16 cellular contexts compared by ENCODE assay signal in the genomic region with DNA sequence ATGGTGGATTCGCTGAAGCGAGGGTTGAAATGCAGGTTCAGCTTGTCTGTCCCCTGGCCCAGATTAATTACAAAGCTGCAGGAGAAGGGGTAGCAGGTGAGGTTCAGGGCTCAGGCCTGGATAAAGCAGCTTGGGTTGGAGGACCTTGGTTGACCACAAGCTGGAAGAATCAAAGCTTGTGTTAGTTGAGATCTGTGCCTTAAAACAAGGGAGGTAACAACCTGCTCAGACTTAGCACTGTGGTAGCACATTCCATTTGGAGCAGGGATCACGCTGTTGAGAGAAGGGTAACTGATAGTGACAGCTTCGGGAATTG. TPM values are rescaled to one million over a fixed set of nuclear protein-coding genes. Genes with fewer than 3 reads are reported as not detected.
DNase-seq lines count a peak whose midpoint lies in the region; ATAC-seq, FAIRE-seq and TF ChIP-seq lines count a peak whose summit lies in the region.
"Had no signal": no experiment of that assay in that cellular context is flagged by ENCODE, and none has a peak within 500 bp of the region (broad histone marks: within the 10 kb centered on the region; RNA-seq: fewer than 3 reads in every experiment).

No MANE protein-coding gene starts in this region.

- peaks cover 10 to 25% of the 10 kb centered on the region in 2 experiments for H3K36me3 ChIP-seq in HepG2 (replicated peaks in 1 of 2; ENCODE audit: control insufficient read depth in 1 of 2, insufficient read depth in 2 of 2, low read length in 2 of 2)
- H3K36me3 ChIP-seq in tibial artery, result peaks cover 17 to 36% (median 34%) of the 10 kb centered on the region in 3 donors
- H3K36me3 ChIP-seq: cardiac muscle cell had no signal

- TF ChIP-seq POLR2A in HepG2 (IDR thresholded peaks at IDR 0.05; ENCODE audit: insufficient read depth in 1 of 2, low read depth in 2 of 2, low read length in 2 of 2), result no peak; a peak in 1 of 4 replicates

- H3K4me1 ChIP-seq in HepG2 (ENCODE audit: insufficient read depth, low read length), result peaks cover 71% of the 10 kb centered on the region
- H3K4me1 ChIP-seq in tibial artery, result peaks cover 0 to 58% (median 43%) of the 10 kb centered on the region in 4 donors

- intact Hi-C loops in HepG2 (cut with micrococcal nuclease; ENCODE audit: unreplicated experiment), result no loop called here
- intact Hi-C loops in tibial artery (cut with DNase I; ENCODE audit: low total_unique reads), result no loop called here

- H3K27me3 ChIP-seq in HepG2 (ENCODE audit: control insufficient read depth in 1 of 2, insufficient read depth in 2 of 2, low read length in 2 of 2), result no peaks in the 10 kb centered on the region
- no peaks in the 10 kb centered on the region for H3K27me3 ChIP-seq in tibial artery
- H3K27me3 ChIP-seq: cardiac muscle cell, testis had no signal

- H3K9me3 ChIP-seq in HepG2 (ENCODE audit: low read length) (no peaks in the 10 kb centered on the region), tibial artery (no peaks in the 10 kb centered on the region)
- H3K9me3 ChIP-seq: testis had no signal

- H3K27me3 Mint-ChIP-seq in activated T-helper 17 cell treated with anti-CD3 and anti-CD28 coated beads, Interleukin-2, amount 50 U/mL, for 72 hours, result peaks cover 3% of the 10 kb centered on the region

- no peak for FAIRE-seq in HepG2 (lab: Jason Lieb, UNC)
- FAIRE-seq: G401.6, GM12878, kidney had no signal

- H3K4me3 ChIP-seq in HepG2 (replicated peaks in 1 of 3; ENCODE audit: insufficient read depth in 1 of 3, low read depth in 2 of 3, low read length in 3 of 3) (peak overlapping the region in 1 of 3 experiments; percentile 39; a peak in 1 of 6 replicates), tibial artery (no peak overlapping the region)
- H3K4me3 ChIP-seq: cardiac muscle cell, GM12878, testis had no signal

- WGBS in HepG2 (ENCODE audit: low lambda C conversion rate), result 45% methylated on average over 3 of the region's 4 CpGs

- no peak overlapping the region for H2AFZ ChIP-seq in HepG2 (ENCODE audit: low read length)

- no peaks in the 10 kb centered on the region for H3K9me3 Mint-ChIP-seq in activated T-helper 17 cell treated with anti-CD3 and anti-CD28 coated beads, Interleukin-2, amount 50 U/mL, for 72 hours
- H3K9me3 Mint-ChIP-seq: activated T-cell treated with anti-CD3 and anti-CD28 coated beads, Interleukin-2, amount 50 U/mL, for 4 hours had no signal

- in situ Hi-C loops in HepG2 (cut with HindIII; ENCODE audit: extremely low pct_ligation_motif_present, low pct_unique_long_range_greater_than_20kb), result loop anchor here (5.0 kb wide), 1 partner anchor 33 kb away; no protein-coding TSS in a partner anchor

- H3K4me3 Mint-ChIP-seq in activated T-helper 17 cell treated with anti-CD3 and anti-CD28 coated beads, Interleukin-2, amount 50 U/mL, for 72 hours, result no peak overlapping the region
- H3K4me3 Mint-ChIP-seq: activated naive CD8-positive, alpha-beta T cell; activated T-cell treated with anti-CD3 and anti-CD28 coated beads, Interleukin-2, amount 50 U/mL, for 4 hours had no signal

- POLR2A ChIA-PET in HepG2 (lab: Yijun Ruan, JAX), result interaction anchor here (0.8 to 17.5 kb wide), 12 partner anchors 9 to 69 kb away, joined by 3 to 976 read pairs (median 16); a partner anchor contains a TSS

- BruUV-seq in HepG2 (replicated peaks; lab: Mats Ljungman, UMichigan), result no TSS peak

- no peak for TF ChIP-seq RAD21 in HepG2 (CRISPR knock-in tag; IDR thresholded peaks at IDR 0.05)

- H4K20me1 ChIP-seq in HepG2 (ENCODE audit: insufficient read depth, low read length), result peaks cover 23% of the 10 kb centered on the region

- DNase-seq in HepG2 (ENCODE audit: low spot score), result no peak
- DNase-seq in effector CD8-positive, alpha-beta T cell (lab: John Stamatoyannopoulos, UW), result no peak
- no peak for DNase-seq in tibial artery
- no peak for DNase-seq in activated T-cell treated with anti-CD3 and anti-CD28 coated beads, Interleukin-2, amount 50 U/mL, for 1 hour
- DNase-seq: activated T-cell treated with anti-CD3 and anti-CD28 coated beads, Interleukin-2, amount 50 U/mL, for 4 hours; AML-193; hippocampal formation; kidney; NCI-H748 treated with DMSO at 0.1 percent for 48 hours; testis had no signal

- H3K9ac ChIP-seq in HepG2 (ENCODE audit: insufficient read depth, low read depth, low read length), result no peak overlapping the region

- peak overlapping the region; percentile 50 for H3K27ac Mint-ChIP-seq in activated T-helper 17 cell treated with anti-CD3 and anti-CD28 coated beads, Interleukin-2, amount 50 U/mL, for 72 hours
- H3K27ac Mint-ChIP-seq: activated naive CD8-positive, alpha-beta T cell had no signal

- ATAC-seq in activated T-helper 17 cell treated with anti-CD3 and anti-CD28 coated beads, Interleukin-2, amount 50 U/mL, for 72 hours (replicated peaks), result no peak
- ATAC-seq in HepG2, result peak; percentile 1
- ATAC-seq: activated T-cell treated with anti-CD3 and anti-CD28 coated beads, Interleukin-2, amount 50 U/mL, for 4 hours had no signal

- peak overlapping the region; percentile 73 for H3K4me2 ChIP-seq in HepG2 (ENCODE audit: low read depth, low read length)

- H3K27ac ChIP-seq in HepG2 (ENCODE audit: extremely low read length, insufficient read depth, low read length), result peak overlapping the region; percentile 67
- peak overlapping the region; percentile 95 for H3K27ac ChIP-seq in temporal lobe (ENCODE audit: low read depth, low read length)
- H3K27ac ChIP-seq in tibial artery, result no peak overlapping the region
- H3K27ac ChIP-seq: cardiac muscle cell, testis had no signal

- peaks cover 9% of the 10 kb centered on the region for H3K79me2 ChIP-seq in HepG2 (ENCODE audit: insufficient read depth, low read length)

- TF ChIP-seq CTCF in HepG2 (CRISPR knock-in tag; IDR thresholded peaks at IDR 0.05) (no peak), tibial artery (IDR thresholded peaks at IDR 0.05) (no peak)

- H3K36me3 Mint-ChIP-seq in activated T-helper 17 cell treated with anti-CD3 and anti-CD28 coated beads, Interleukin-2, amount 50 U/mL, for 72 hours (ENCODE audit: low read depth), result no peaks in the 10 kb centered on the region
- H3K36me3 Mint-ChIP-seq: activated naive CD8-positive, alpha-beta T cell had no signal

- TF ChIP-seq EP300 in HepG2 (IDR thresholded peaks at IDR 0.05; ENCODE audit: low read depth in 2 of 2, low read length in 2 of 2) (no peak), HepG2 (CRISPR knock-in tag; IDR thresholded peaks at IDR 0.05; ENCODE audit: borderline replicate concordance) (no peak)

- H3K4me1 Mint-ChIP-seq in activated T-helper 17 cell treated with anti-CD3 and anti-CD28 coated beads, Interleukin-2, amount 50 U/mL, for 72 hours, result no peaks in the 10 kb centered on the region

- CTCF ChIA-PET in HepG2 (lab: Yijun Ruan, JAX; ENCODE audit: low intra/inter-chr PET ratio, low total read pairs), result interaction anchor here (1.0 to 1.8 kb wide), 2 partner anchors 22 to 32 kb away, joined by 3 to 4 read pairs; no protein-coding TSS in a partner anchor

RNA-seq across cellular contexts. Expression of a gene that starts 9.3 kb away (rescaled TPM):
- not detected for total RNA-seq in activated T-helper 17 cell treated with anti-CD3 and anti-CD28 coated beads, Interleukin-2, amount 50 U/mL, for 72 hours
- total RNA-seq in HepG2 (2016; rRNA removed; fragmentation: Illumina TruSeq; extraction: Trizol) (43.4 and 56.0 TPM in 2 replicates), temporal lobe (not detected)
- 30.8 and 33.0 TPM in 2 replicates for total RNA-seq in HepG2 (2016; cell fraction: cytosol; rRNA removed; fragmentation: Illumina TruSeq; extraction: Trizol; ENCODE audit: low read depth)
- total RNA-seq in HepG2 (2016; cell fraction: insoluble cytoplasmic fraction; rRNA removed; fragmentation: Illumina TruSeq; extraction: Trizol), result 39.7 and 64.4 TPM in 2 replicates
- 19.3 and 21.2 TPM in 2 replicates for total RNA-seq in HepG2 (2016; cell fraction: membrane; rRNA removed; fragmentation: Illumina TruSeq; extraction: Trizol)
- total RNA-seq in HepG2 (2016; cell fraction: nucleus; rRNA removed; fragmentation: Illumina TruSeq; extraction: Trizol), result 9.7 and 10.9 TPM in 2 replicates
- polyA plus RNA-seq in HepG2 (2011; rRNA removed), result 32.5 and 56.1 TPM in 2 replicates
- 32.1 and 47.7 TPM in 2 replicates for polyA plus RNA-seq in HepG2 (2011; cell fraction: cytosol; rRNA removed)
- polyA plus RNA-seq in HepG2 (2011; cell fraction: nucleus; rRNA removed), result 5.1 and 7.9 TPM in 2 replicates
- polyA plus RNA-seq in HepG2 (2012), result 54.6 and 60.7 TPM in 2 replicates
- 30.1 and 38.1 TPM in 2 replicates for polyA plus RNA-seq in HepG2 (2016; cell fraction: cytosol; fragmentation: Illumina TruSeq; extraction: Trizol; ENCODE audit: low read depth)
- 59.5 and 62.8 TPM in 2 replicates for polyA plus RNA-seq in HepG2 (2016; cell fraction: insoluble cytoplasmic fraction; fragmentation: Illumina TruSeq; extraction: Trizol; ENCODE audit: low read depth)
- 14.5 and 18.2 TPM in 2 replicates for polyA plus RNA-seq in HepG2 (2016; cell fraction: membrane; fragmentation: Illumina TruSeq; extraction: Trizol; ENCODE audit: low read depth)
- polyA plus RNA-seq in HepG2 (2016; cell fraction: nucleus; fragmentation: Illumina TruSeq; extraction: Trizol; ENCODE audit: insufficient read depth, low read depth), result 20.3 and 23.8 TPM in 2 replicates
- polyA minus RNA-seq in HepG2 (2011; rRNA and poly(A)+ RNA removed; ENCODE audit: low replicate concordance), result 3.2 TPM in 1 of 2 replicates, not detected in the other
- 2.0 TPM in 2 replicates for polyA minus RNA-seq in HepG2 (2011; cell fraction: cytosol; rRNA and poly(A)+ RNA removed)
- polyA minus RNA-seq in HepG2 (2011; cell fraction: nucleus; rRNA and poly(A)+ RNA removed), result 1.9 TPM in 1 of 2 replicates, not detected in the other
- total RNA-seq: activated T-cell treated with anti-CD3 and anti-CD28 coated beads, Interleukin-2, amount 50 U/mL, for 4 hours; cardiac muscle cell; testis had no signal
- polyA plus RNA-seq: cardiac muscle cell had no signal

RNA-seq across cellular contexts. Expression of a gene that starts 10.3 kb away (rescaled TPM):
- 1 to 10 TPM; 1.0 to 2.3 TPM for total RNA-seq in activated T-helper 17 cell treated with anti-CD3 and anti-CD28 coated beads, Interleukin-2, amount 50 U/mL, for 72 hours
- 25.4 and 29.5 TPM in 2 replicates for total RNA-seq in HepG2 (2016; rRNA removed; fragmentation: Illumina TruSeq; extraction: Trizol)
- total RNA-seq in HepG2 (2016; cell fraction: cytosol; rRNA removed; fragmentation: Illumina TruSeq; extraction: Trizol; ENCODE audit: low read depth), result 19.5 and 29.1 TPM in 2 replicates
- 20.9 and 29.7 TPM in 2 replicates for total RNA-seq in HepG2 (2016; cell fraction: insoluble cytoplasmic fraction; rRNA removed; fragmentation: Illumina TruSeq; extraction: Trizol)
- 44.9 and 63.7 TPM in 2 replicates for total RNA-seq in HepG2 (2016; cell fraction: membrane; rRNA removed; fragmentation: Illumina TruSeq; extraction: Trizol)
- 15.7 and 18.6 TPM in 2 replicates for total RNA-seq in HepG2 (2016; cell fraction: nucleus; rRNA removed; fragmentation: Illumina TruSeq; extraction: Trizol)
- 17.1 and 26.7 TPM in 2 replicates for polyA plus RNA-seq in HepG2 (2011; rRNA removed)
- polyA plus RNA-seq in HepG2 (2011; cell fraction: cytosol; rRNA removed), result 13.8 and 17.6 TPM in 2 replicates
- 37.8 and 38.3 TPM in 2 replicates for polyA plus RNA-seq in HepG2 (2011; cell fraction: nucleus; rRNA removed)
- 45.1 and 72.3 TPM in 2 replicates for polyA plus RNA-seq in HepG2 (2012)
- 49.0 and 73.1 TPM in 2 replicates for polyA plus RNA-seq in HepG2 (2016; cell fraction: cytosol; fragmentation: Illumina TruSeq; extraction: Trizol; ENCODE audit: low read depth)
- polyA plus RNA-seq in HepG2 (2016; cell fraction: insoluble cytoplasmic fraction; fragmentation: Illumina TruSeq; extraction: Trizol; ENCODE audit: low read depth), result 53.9 and 76.0 TPM in 2 replicates
- polyA plus RNA-seq in HepG2 (2016; cell fraction: membrane; fragmentation: Illumina TruSeq; extraction: Trizol; ENCODE audit: low read depth), result 99.7 and 119 TPM in 2 replicates
- 54.3 and 56.0 TPM in 2 replicates for polyA plus RNA-seq in HepG2 (2016; cell fraction: nucleus; fragmentation: Illumina TruSeq; extraction: Trizol; ENCODE audit: insufficient read depth, low read depth)
- polyA minus RNA-seq in HepG2 (2011; rRNA and poly(A)+ RNA removed; ENCODE audit: low replicate concordance), result 12.0 and 24.2 TPM in 2 replicates
- polyA minus RNA-seq in HepG2 (2011; cell fraction: cytosol; rRNA and poly(A)+ RNA removed), result 20.7 and 21.6 TPM in 2 replicates
- 12.2 and 15.4 TPM in 2 replicates for polyA minus RNA-seq in HepG2 (2011; cell fraction: nucleus; rRNA and poly(A)+ RNA removed)
- total RNA-seq in temporal lobe, result 3.4 TPM

RNA-seq across cellular contexts. Expression of a gene that starts 38.0 kb away (rescaled TPM):
- total RNA-seq in activated T-helper 17 cell treated with anti-CD3 and anti-CD28 coated beads, Interleukin-2, amount 50 U/mL, for 72 hours, result 10 to 100 TPM; 69.3 to 79.8 TPM
- total RNA-seq in HepG2 (2016; rRNA removed; fragmentation: Illumina TruSeq; extraction: Trizol) (16.0 and 29.1 TPM in 2 replicates), temporal lobe (27.5 TPM)
- total RNA-seq in HepG2 (2016; cell fraction: cytosol; rRNA removed; fragmentation: Illumina TruSeq; extraction: Trizol; ENCODE audit: low read depth), result 16.1 and 18.1 TPM in 2 replicates
- 13.7 and 32.9 TPM in 2 replicates for total RNA-seq in HepG2 (2016; cell fraction: insoluble cytoplasmic fraction; rRNA removed; fragmentation: Illumina TruSeq; extraction: Trizol)
- 22.2 and 24.3 TPM in 2 replicates for total RNA-seq in HepG2 (2016; cell fraction: membrane; rRNA removed; fragmentation: Illumina TruSeq; extraction: Trizol)
- 34.3 and 44.4 TPM in 2 replicates for total RNA-seq in HepG2 (2016; cell fraction: nucleus; rRNA removed; fragmentation: Illumina TruSeq; extraction: Trizol)
- polyA plus RNA-seq in HepG2 (2011; rRNA removed), result 87.2 and 103 TPM in 2 replicates
- polyA plus RNA-seq in HepG2 (2011; cell fraction: cytosol; rRNA removed), result 22.6 and 34.6 TPM in 2 replicates
- polyA plus RNA-seq in HepG2 (2011; cell fraction: nucleus; rRNA removed), result 436 and 489 TPM in 2 replicates
- polyA plus RNA-seq in HepG2 (2012), result 51.1 and 57.0 TPM in 2 replicates
- polyA plus RNA-seq in HepG2 (2016; cell fraction: cytosol; fragmentation: Illumina TruSeq; extraction: Trizol; ENCODE audit: low read depth), result 4.7 and 5.0 TPM in 2 replicates
- polyA plus RNA-seq in HepG2 (2016; cell fraction: insoluble cytoplasmic fraction; fragmentation: Illumina TruSeq; extraction: Trizol; ENCODE audit: low read depth), result 13.0 and 17.9 TPM in 2 replicates
- 11.4 and 12.2 TPM in 2 replicates for polyA plus RNA-seq in HepG2 (2016; cell fraction: membrane; fragmentation: Illumina TruSeq; extraction: Trizol; ENCODE audit: low read depth)
- 138 and 147 TPM in 2 replicates for polyA plus RNA-seq in HepG2 (2016; cell fraction: nucleus; fragmentation: Illumina TruSeq; extraction: Trizol; ENCODE audit: insufficient read depth, low read depth)
- polyA minus RNA-seq in HepG2 (2011; rRNA and poly(A)+ RNA removed; ENCODE audit: low replicate concordance), result 31.3 and 75.9 TPM in 2 replicates
- 15.5 and 19.6 TPM in 2 replicates for polyA minus RNA-seq in HepG2 (2011; cell fraction: cytosol; rRNA and poly(A)+ RNA removed)
- polyA minus RNA-seq in HepG2 (2011; cell fraction: nucleus; rRNA and poly(A)+ RNA removed), result 83.2 and 84.5 TPM in 2 replicates

RNA-seq across cellular contexts. Expression of a gene that starts 51.4 kb away (rescaled TPM):
- total RNA-seq in activated T-helper 17 cell treated with anti-CD3 and anti-CD28 coated beads, Interleukin-2, amount 50 U/mL, for 72 hours, result under 1 TPM in 1 of 2 donors, not detected in 1; 0.09 TPM
- total RNA-seq in HepG2 (2016; rRNA removed; fragmentation: Illumina TruSeq; extraction: Trizol) (28.9 and 35.2 TPM in 2 replicates), temporal lobe (4.7 TPM)
- 3.9 and 4.1 TPM in 2 replicates for total RNA-seq in HepG2 (2016; cell fraction: cytosol; rRNA removed; fragmentation: Illumina TruSeq; extraction: Trizol; ENCODE audit: low read depth)
- 24.8 and 36.0 TPM in 2 replicates for total RNA-seq in HepG2 (2016; cell fraction: insoluble cytoplasmic fraction; rRNA removed; fragmentation: Illumina TruSeq; extraction: Trizol)
- total RNA-seq in HepG2 (2016; cell fraction: membrane; rRNA removed; fragmentation: Illumina TruSeq; extraction: Trizol), result 11.9 and 12.5 TPM in 2 replicates
- total RNA-seq in HepG2 (2016; cell fraction: nucleus; rRNA removed; fragmentation: Illumina TruSeq; extraction: Trizol), result 17.8 and 21.3 TPM in 2 replicates
- 55.8 and 92.3 TPM in 2 replicates for polyA plus RNA-seq in HepG2 (2011; rRNA removed)
- polyA plus RNA-seq in HepG2 (2011; cell fraction: cytosol; rRNA removed), result 52.6 and 75.1 TPM in 2 replicates
- polyA plus RNA-seq in HepG2 (2011; cell fraction: nucleus; rRNA removed), result 203 and 227 TPM in 2 replicates
- 46.8 and 57.2 TPM in 2 replicates for polyA plus RNA-seq in HepG2 (2012)
- 3.0 TPM in 2 replicates for polyA plus RNA-seq in HepG2 (2016; cell fraction: cytosol; fragmentation: Illumina TruSeq; extraction: Trizol; ENCODE audit: low read depth)
- 28.5 and 30.3 TPM in 2 replicates for polyA plus RNA-seq in HepG2 (2016; cell fraction: insoluble cytoplasmic fraction; fragmentation: Illumina TruSeq; extraction: Trizol; ENCODE audit: low read depth)
- 9.1 and 9.4 TPM in 2 replicates for polyA plus RNA-seq in HepG2 (2016; cell fraction: membrane; fragmentation: Illumina TruSeq; extraction: Trizol; ENCODE audit: low read depth)
- 42.1 and 44.8 TPM in 2 replicates for polyA plus RNA-seq in HepG2 (2016; cell fraction: nucleus; fragmentation: Illumina TruSeq; extraction: Trizol; ENCODE audit: insufficient read depth, low read depth)
- 15.9 and 164 TPM in 2 replicates for polyA minus RNA-seq in HepG2 (2011; rRNA and poly(A)+ RNA removed; ENCODE audit: low replicate concordance)
- polyA minus RNA-seq in HepG2 (2011; cell fraction: cytosol; rRNA and poly(A)+ RNA removed), result 61.5 and 72.6 TPM in 2 replicates
- 31.9 and 42.5 TPM in 2 replicates for polyA minus RNA-seq in HepG2 (2011; cell fraction: nucleus; rRNA and poly(A)+ RNA removed)

Comparison
In these comparisons a context has a peak if more than half of its experiments do, and no peak if none do; other contexts are left out.
1. H3K27ac ChIP-seq: peak in HepG2 (single experiment) and temporal lobe (single experiment); none in tibial artery (0 of 2).
2. RNA of a gene that starts 9.3 kb away (total RNA-seq): 9.7 to 64.4 TPM in HepG2; not detected in activated T-helper 17 cell treated with anti-CD3 and anti-CD28 coated beads, Interleukin-2, amount 50 U/mL, for 72 hours and not detected in temporal lobe (single experiment); every median in the first group is over 10 times any median in the second.